Comparison of ENCODE assay signal across 2 cellular contexts in the genomic region with DNA sequence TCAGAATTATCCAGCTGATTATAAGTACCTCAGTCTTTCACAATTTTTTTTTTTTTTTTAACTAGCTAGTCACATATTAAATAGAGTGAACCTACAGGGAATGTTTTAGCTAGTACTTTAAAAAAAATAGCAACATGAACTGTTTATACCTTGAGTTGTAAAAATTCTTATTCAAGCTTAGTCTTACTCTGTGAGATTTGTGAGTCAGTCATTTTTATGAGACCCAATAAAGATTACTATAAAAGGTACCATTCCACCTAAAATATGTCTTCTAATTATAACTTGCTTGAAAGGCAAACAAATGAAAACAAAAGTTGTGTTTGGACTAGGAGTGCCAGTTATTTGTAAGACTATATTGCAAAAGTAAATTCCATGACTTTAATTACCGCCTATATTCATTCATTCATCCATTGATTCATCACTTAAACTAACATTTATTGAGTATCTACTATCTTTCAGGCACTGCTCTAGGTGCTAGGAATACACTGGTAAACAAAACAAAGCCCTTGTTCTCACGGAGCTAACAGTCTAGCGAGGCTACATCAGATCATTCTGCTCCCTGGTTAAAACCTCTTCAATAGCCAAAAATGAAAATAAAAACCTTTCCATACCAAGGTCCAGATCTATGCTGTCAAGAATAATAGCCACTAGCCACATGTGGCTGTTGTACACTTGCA. TPM values are rescaled to one million over a fixed set of nuclear protein-coding genes. Genes with fewer than 3 reads are reported as not detected.
"Had no signal": no experiment of that assay in that cellular context is flagged by ENCODE, and none has a peak within 500 bp of the region (broad histone marks: within the 10 kb centered on the region; RNA-seq: fewer than 3 reads in every experiment).

No MANE protein-coding gene starts in this region.

RNA-seq across cellular contexts. Expression of gene FAM72A, which starts 5.8 kb away (rescaled TPM):
- total RNA-seq: thyroid gland, ureter had no signal
